In the genomic region with DNA sequence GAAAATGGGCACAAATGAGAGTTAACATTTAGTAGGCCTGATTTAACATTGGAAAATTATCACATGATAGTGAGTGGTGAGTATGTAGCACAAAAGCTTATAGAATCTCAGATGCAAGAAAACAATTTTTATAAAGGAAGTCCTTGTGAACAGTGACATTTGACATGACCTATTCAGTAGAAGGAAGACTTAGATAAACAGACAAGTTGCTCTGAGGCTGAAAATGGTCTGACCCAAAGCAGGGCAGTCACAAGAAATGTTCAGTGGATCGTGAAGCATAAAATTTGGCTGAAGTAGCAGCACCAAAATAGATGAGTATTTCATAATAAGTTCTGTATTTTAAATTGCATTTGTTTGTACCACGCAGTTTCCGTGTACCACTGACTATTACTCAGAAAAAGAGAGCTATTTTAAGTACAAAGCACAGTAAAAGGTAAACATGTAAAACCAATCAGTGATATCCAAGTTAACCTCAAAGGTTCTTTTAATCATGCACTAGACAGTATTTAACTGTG, we compare ENCODE assay signal across 13 cellular contexts.
"Had no signal": no experiment of that assay in that cellular context is flagged by ENCODE, and none has a peak within 500 bp of the region (broad histone marks: within the 10 kb centered on the region; RNA-seq: fewer than 3 reads in every experiment).

No MANE protein-coding gene starts in this region.

- H3K36me3 ChIP-seq: left lung had no signal

- H3K9me3 ChIP-seq: left lung had no signal

- H3K27ac Mint-ChIP-seq: activated naive CD8-positive, alpha-beta T cell; memory B cell; nephron had no signal

- H3K27ac ChIP-seq: left lung had no signal

- H3K4me3 ChIP-seq: left lung had no signal

- DNase-seq: activated CD4-positive, alpha-beta T cell treated with anti-CD3 and anti-CD28 coated beads, Interleukin-2, amount 50 U/mL, for 4 hours; activated CD4-positive, CD25-positive, alpha-beta regulatory T cell treated with anti-CD3 and anti-CD28 coated beads, Interleukin-2, amount 50 U/mL, for 72 hours; activated effector memory CD4-positive, alpha-beta T cell treated with anti-CD3 and anti-CD28 coated beads, Interleukin-2, amount 50 U/mL, for 16 hours; activated T-cell treated with anti-CD3 and anti-CD28 coated beads, Interleukin-2, amount 50 U/mL, for 4 hours; anterior cingulate cortex; hypothalamus; left lung; stimulated activated CD4-positive, alpha-beta T cell treated with anti-CD3 and anti-CD28 coated beads, Interleukin-4, amount 100 ng/mL, for 1 hour; stimulated activated CD8-positive, alpha-beta memory T cell treated with anti-CD3 and anti-CD28 coated beads, Interleukin-4, amount 100 ng/mL, for 48 hours; stimulated activated naive CD8-positive, alpha-beta T cell treated with anti-CD3 and anti-CD28 coated beads, Interleukin-15, Interleukin-2, amounts not matched to agents 100 U/mL and 50 U/mL, for 24 hours had no signal

- H3K27me3 Mint-ChIP-seq: activated naive CD8-positive, alpha-beta T cell; memory B cell had no signal

- H3K4me1 Mint-ChIP-seq: memory B cell, nephron had no signal

- H3K4me1 ChIP-seq: left lung had no signal

- H3K9me3 Mint-ChIP-seq: nephron had no signal

- ATAC-seq: activated T-cell treated with anti-CD3 and anti-CD28 coated beads, Interleukin-2, amount 50 U/mL, for 4 hours; left lung; stimulated activated naive CD8-positive, alpha-beta T cell treated with anti-CD3 and anti-CD28 coated beads, Interleukin-15, Interleukin-2, amounts not matched to agents 100 U/mL and 50 U/mL, for 24 hours had no signal

- H3K27me3 ChIP-seq: left lung had no signal

- H3K36me3 Mint-ChIP-seq: activated naive CD8-positive, alpha-beta T cell; memory B cell had no signal

- H3K4me3 Mint-ChIP-seq: activated naive CD8-positive, alpha-beta T cell; activated T-cell treated with anti-CD3 and anti-CD28 coated beads, Interleukin-2, amount 50 U/mL, for 4 hours; memory B cell; nephron had no signal
